ENCODE assay signal across 12 cellular contexts in the genomic region with DNA sequence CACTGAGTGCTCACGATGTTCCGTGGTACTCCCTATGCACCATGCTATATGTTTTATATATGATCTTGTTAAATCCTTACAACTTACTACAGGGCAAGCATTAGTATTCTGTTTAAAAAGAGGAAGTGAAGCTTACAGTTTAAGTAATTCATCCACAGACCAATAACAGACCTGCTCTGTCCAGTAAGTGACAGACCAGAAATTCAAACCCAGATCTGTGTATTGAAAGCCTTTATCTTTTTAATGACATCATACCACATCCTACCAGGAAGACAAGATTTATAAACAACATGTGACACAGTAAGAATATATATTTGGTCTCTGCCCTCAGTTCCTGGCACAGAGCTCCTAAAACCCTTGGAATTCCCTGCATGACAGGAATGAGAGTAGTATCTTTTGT.
A peak's percentile ranks its signal among the peaks of the same experiment; 100 is the strongest.
DNase-seq lines count a peak whose midpoint lies in the region; ATAC-seq and TF ChIP-seq lines count a peak whose summit lies in the region.
"Had no signal": no experiment of that assay in that cellular context is flagged by ENCODE, and none has a peak within 500 bp of the region (broad histone marks: within the 10 kb centered on the region; RNA-seq: fewer than 3 reads in every experiment).

No MANE protein-coding gene starts in this region.

- H4K20me1 ChIP-seq in mammary epithelial cell (ENCODE audit: insufficient read depth, low read length), result no peaks in the 10 kb centered on the region

- in situ Hi-C loops in mammary epithelial cell (cut with MboI; ENCODE audit: low sequenced_read_pairs in 2 of 2), result no loop called here

- TF ChIP-seq CTCF in sigmoid colon (IDR thresholded peaks at IDR 0.05) (no peak), mammary epithelial cell (conservative IDR thresholded peaks at IDR 0.05 in 1 of 2, IDR thresholded peaks at IDR 0.05 in 1 of 2; ENCODE audit: extremely low read depth in 1 of 2, insufficient read depth in 1 of 2, low read depth in 1 of 2, low read length in 2 of 2) (no peak)

- DNase-seq in H4 (ENCODE audit: low spot score) (peak; percentile 9), left colon (no peak), sigmoid colon (no peak), mammary epithelial cell (no peak), NCI-H2227 treated with DMSO at 0.1 percent for 48 hours (lab: John Stamatoyannopoulos, UW) (no peak)
- DNase-seq: activated CD4-positive, alpha-beta T cell treated with anti-CD3 and anti-CD28 coated beads, Interleukin-2, amount 50 U/mL, for 4 hours; naive thymus-derived CD8-positive, alpha-beta T cell; NCI-H1417; RPMI8226 had no signal

- no peak for TF ChIP-seq POLR2A in sigmoid colon (IDR thresholded peaks at IDR 0.05)

- H2AFZ ChIP-seq in mammary epithelial cell (ENCODE audit: low read depth, low read length), result no peak overlapping the region

- CTCF ChIA-PET in mammary epithelial cell (lab: Charles Lee; ENCODE audit: low non-redundant PET), result no interaction called here

- no peak overlapping the region for H3K4me2 ChIP-seq in mammary epithelial cell (ENCODE audit: insufficient read depth, low read depth, low read length)

- H3K27ac ChIP-seq in sigmoid colon, result no peak overlapping the region
- no peak overlapping the region for H3K27ac ChIP-seq in mammary epithelial cell (ENCODE audit: insufficient read depth, low read depth, low read length)

- no peaks in the 10 kb centered on the region for H3K79me2 ChIP-seq in mammary epithelial cell (ENCODE audit: insufficient read depth, low read length)

- TF ChIP-seq EP300 in sigmoid colon (IDR thresholded peaks at IDR 0.05), result no peak

- dilution Hi-C loops in mammary epithelial cell (cut with HindIII; ENCODE audit: low sequenced_read_pairs), result no loop called here

- peaks cover 0 to 28% (median 13%) of the 10 kb centered on the region in 4 donors for H3K4me1 ChIP-seq in sigmoid colon
- no peaks in the 10 kb centered on the region for H3K4me1 ChIP-seq in mammary epithelial cell (ENCODE audit: insufficient read depth, low read length)

- WGBS in sigmoid colon, 2 donors, result 57 to 65% methylated on average over 2 of the region's 2 CpGs
- WGBS in mammary epithelial cell (ENCODE audit: low coverage, missing lambda C conversion rate), result 93% methylated on average over 2 of the region's 2 CpGs

- no peak overlapping the region for H3K9ac ChIP-seq in mammary epithelial cell (ENCODE audit: insufficient read depth, low read length)

- H3K36me3 ChIP-seq in sigmoid colon, result no peaks in the 10 kb centered on the region
- H3K36me3 ChIP-seq in mammary epithelial cell (ENCODE audit: insufficient read depth, low read length), result no peaks in the 10 kb centered on the region

- H3K4me3 ChIP-seq in sigmoid colon (no peak overlapping the region), mammary epithelial cell (replicated peaks in 1 of 3; ENCODE audit: insufficient read depth in 1 of 3, low read depth in 2 of 3, low read length in 3 of 3) (no peak overlapping the region)

- ATAC-seq in GM18907 (IDR thresholded peaks at IDR 0.05; ENCODE audit: unreplicated experiment), result peak; percentile 99
- ATAC-seq in HG03457 (IDR thresholded peaks at IDR 0.05; ENCODE audit: unreplicated experiment), result peak; percentile 69
- ATAC-seq in left colon, result peak; percentile 67
- ATAC-seq in HG03521 (IDR thresholded peaks at IDR 0.05; ENCODE audit: unreplicated experiment), result no peak
- ATAC-seq: naive thymus-derived CD8-positive, alpha-beta T cell had no signal

- intact Hi-C loops in left colon (cut with DNase I, micrococcal nuclease), result no loop called here
- intact Hi-C loops in sigmoid colon (cut with DNase I), result no loop called here
- intact Hi-C loops in mammary epithelial cell (cut with micrococcal nuclease), result no loop called here

- BruUV-seq in mammary epithelial cell (replicated peaks; lab: Mats Ljungman, UMichigan), result no TSS peak

- H3K27me3 ChIP-seq in sigmoid colon (no peaks in the 10 kb centered on the region), mammary epithelial cell (ENCODE audit: insufficient read depth, low read length) (no peaks in the 10 kb centered on the region)

- no peaks in the 10 kb centered on the region for H3K9me3 ChIP-seq in sigmoid colon
- H3K9me3 ChIP-seq in mammary epithelial cell (replicated peaks; ENCODE audit: insufficient read depth, low read length), result peaks cover 2% of the 10 kb centered on the region
